6 cellular contexts compared by ENCODE assay signal in genomic region chrX:49155900-49156837, GRCh38. TPM values are rescaled to one million over a fixed set of nuclear protein-coding genes. Genes with fewer than 3 reads are reported as not detected.
A peak's percentile ranks its signal among the peaks of the same experiment; 100 is the strongest.
DNase-seq lines count a peak whose midpoint lies in the region; ATAC-seq and TF ChIP-seq lines count a peak whose summit lies in the region.

No MANE protein-coding gene starts in this region.

- POLR2A ChIA-PET in GM10248 (lab: Yijun Ruan, JAX) = interaction anchor here (0.5 kb wide), 1 partner anchor 82 kb away, joined by 3 read pairs; the partner anchor contains the start of gene PRAF2

- TF ChIP-seq CTCF in GM10248 (IDR thresholded peaks at IDR 0.05; ENCODE audit: control extremely low read depth, extremely low read depth, low read depth, missing control alignments) = peak; percentile 74

- no peaks in the 10 kb centered on the region for H3K9me3 Mint-ChIP-seq in activated naive CD4-positive, alpha-beta T cell treated with anti-CD3 and anti-CD28 coated beads, Interleukin-2, amount 50 U/mL, for 72 hours

- ATAC-seq in HG03108 (IDR thresholded peaks at IDR 0.05; ENCODE audit: unreplicated experiment) = peak; percentile 78
- peak; percentile 89 to 92 for ATAC-seq in activated naive CD4-positive, alpha-beta T cell treated with anti-CD3 and anti-CD28 coated beads, Interleukin-2, amount 50 U/mL, for 72 hours

- CTCF ChIA-PET in GM10248 (lab: Yijun Ruan, JAX) = interaction anchor here (0.6 to 3.3 kb wide), 20 partner anchors 8 to 550 kb away, joined by 3 to 28 read pairs (median 4); partner anchors contain the start of genes GRIPAP1, PLP2 and WDR45

- no peaks in the 10 kb centered on the region for H3K36me3 Mint-ChIP-seq in activated naive CD4-positive, alpha-beta T cell treated with anti-CD3 and anti-CD28 coated beads, Interleukin-2, amount 50 U/mL, for 72 hours

- H3K27ac Mint-ChIP-seq in activated naive CD4-positive, alpha-beta T cell treated with anti-CD3 and anti-CD28 coated beads, Interleukin-2, amount 50 U/mL, for 72 hours = peak overlapping the region; percentile 96 to 98

- DNase-seq in GM10248 (ENCODE audit: extremely low spot score) (peak; percentile 85), NOMO-1 (lab: John Stamatoyannopoulos, UW; ENCODE audit: unreplicated experiment in 2 of 2) (peak; percentile 63 to 78), inferior parietal cortex (ENCODE audit: extremely low spot score) (peak; percentile 79)
- DNase-seq in activated naive CD4-positive, alpha-beta T cell treated with anti-CD3 and anti-CD28 coated beads, Interleukin-2, amount 50 U/mL, for 72 hours (ENCODE audit: low spot score in 2 of 2) = peak; percentile 82 to 85
- peak; percentile 76 to 77 for DNase-seq in stimulated activated CD8-positive, alpha-beta memory T cell treated with anti-CD3 and anti-CD28 coated beads, Interleukin-2, amount 100 ng/mL, for 48 hours (ENCODE audit: low read depth in 2 of 2)

RNA-seq across cellular contexts. Expression of gene MAGIX, which starts 6.4 kb away (rescaled TPM):
- 1 to 10 TPM; 1.2 to 3.6 TPM for total RNA-seq in activated naive CD4-positive, alpha-beta T cell treated with anti-CD3 and anti-CD28 coated beads, Interleukin-2, amount 50 U/mL, for 72 hours

RNA-seq across cellular contexts. Expression of gene PLP2, which starts 15.5 kb away (rescaled TPM):
- 100 to 1,000 TPM; 142 to 169 TPM for total RNA-seq in activated naive CD4-positive, alpha-beta T cell treated with anti-CD3 and anti-CD28 coated beads, Interleukin-2, amount 50 U/mL, for 72 hours

RNA-seq across cellular contexts. Expression of gene PRICKLE3, which starts 30.0 kb away (rescaled TPM):
- total RNA-seq in activated naive CD4-positive, alpha-beta T cell treated with anti-CD3 and anti-CD28 coated beads, Interleukin-2, amount 50 U/mL, for 72 hours = 10 to 100 TPM; 22.8 to 27.3 TPM

RNA-seq across cellular contexts. Expression of gene GPKOW, which starts 32.6 kb away (rescaled TPM):
- 10 to 100 TPM; 15.6 to 24.5 TPM for total RNA-seq in activated naive CD4-positive, alpha-beta T cell treated with anti-CD3 and anti-CD28 coated beads, Interleukin-2, amount 50 U/mL, for 72 hours

RNA-seq across cellular contexts. Expression of gene SYP, which starts 43.8 kb away (rescaled TPM):
- total RNA-seq in activated naive CD4-positive, alpha-beta T cell treated with anti-CD3 and anti-CD28 coated beads, Interleukin-2, amount 50 U/mL, for 72 hours = 10 to 100 TPM; 11.2 to 69.3 TPM

Comparison
In these comparisons a context has a peak if more than half of its experiments do, and no peak if none do; other contexts are left out.
1. Peak in every context shown above with its lines: DNase-seq and ATAC-seq.